Comparison of ENCODE assay signal across 10 cellular contexts in genomic region chr20:39829713-39830112, GRCh38.
A peak's percentile ranks its signal among the peaks of the same experiment; 100 is the strongest.
DNase-seq lines count a peak whose midpoint lies in the region; ATAC-seq and TF ChIP-seq lines count a peak whose summit lies in the region.
"Had no signal": no experiment of that assay in that cellular context is flagged by ENCODE, and none has a peak within 500 bp of the region (broad histone marks: within the 10 kb centered on the region; RNA-seq: fewer than 3 reads in every experiment).

No MANE protein-coding gene starts in this region.

- no peak for TF ChIP-seq CTCF in upper lobe of right lung (IDR thresholded peaks at IDR 0.05)

- H3K4me1 ChIP-seq in upper lobe of right lung: no peaks in the 10 kb centered on the region

- peak; percentile 83 for ATAC-seq in GM18502 (IDR thresholded peaks at IDR 0.05; ENCODE audit: poor library complexity, unreplicated experiment)
- peak; percentile 64 for ATAC-seq in GM21367 (IDR thresholded peaks at IDR 0.05; ENCODE audit: unreplicated experiment)
- ATAC-seq in HG03103 (IDR thresholded peaks at IDR 0.05; ENCODE audit: low read depth, unreplicated experiment): peak; percentile 79
- no peak for ATAC-seq in upper lobe of right lung
- ATAC-seq: HepG2, left lobe of liver had no signal

- no peaks in the 10 kb centered on the region for H3K36me3 ChIP-seq in upper lobe of right lung

- H3K4me3 ChIP-seq in upper lobe of right lung: no peak overlapping the region

- H3K27me3 ChIP-seq in upper lobe of right lung: no peaks in the 10 kb centered on the region

- intact Hi-C loops in upper lobe of right lung (cut with DNase I): no loop called here

- H3K27ac ChIP-seq in upper lobe of right lung: no peak overlapping the region

- DNase-seq in glomerular visceral epithelial cell (ENCODE audit: extremely low spot score) (peak; percentile 25), RKO (ENCODE audit: low spot score) (no peak), NCI-H526 treated with DMSO at 0.1 percent for 48 hours (lab: John Stamatoyannopoulos, UW) (no peak), upper lobe of right lung (no peak)
- no peak for DNase-seq in stimulated activated CD4-positive, alpha-beta T cell treated with anti-CD3 and anti-CD28 coated beads, Interleukin-4, amount 100 ng/mL, for 24 hours

- no peaks in the 10 kb centered on the region for H3K9me3 ChIP-seq in upper lobe of right lung
